ENCODE assay signal across 1 cellular context in genomic region chr22:24420072-24420976, GRCh38.
TF ChIP-seq lines count a peak whose summit lies in the region.

No MANE protein-coding gene starts in this region.

TF ChIP-seq in HepG2, 621 proteins besides CTCF, POLR2A, EP300 and RAD21 (continues in another document):
- TF ChIP-seq HNF1A (IDR thresholded peaks at IDR 0.05; ENCODE audit: low read depth): no peak
- TF ChIP-seq HNF1A (CRISPR knock-in tag; IDR thresholded peaks at IDR 0.05; ENCODE audit: borderline replicate concordance): 0 out of 2 replicates have a peak, but pooled peaks have one; percentile 30
- TF ChIP-seq ZBTB7B (CRISPR knock-in tag; IDR thresholded peaks at IDR 0.05): peak; percentile 57; the same call in 1 of the 2 replicates
- peak; percentile 55; the same call in 1 of the 2 replicates for TF ChIP-seq ZNF747 (CRISPR knock-in tag; IDR thresholded peaks at IDR 0.05; ENCODE audit: borderline replicate concordance)
- no peak for TF ChIP-seq SRSF4 (IDR thresholded peaks at IDR 0.05; ENCODE audit: low read depth, low read length, poor library complexity, severe bottlenecking)
- peak; percentile 56 to 74; a peak in 2 of 4 replicates for TF ChIP-seq NR2F1 (CRISPR knock-in tag; IDR thresholded peaks at IDR 0.05)
- no peak for TF ChIP-seq ZNF788 (CRISPR knock-in tag; IDR thresholded peaks at IDR 0.05; ENCODE audit: borderline replicate concordance)
- TF ChIP-seq ZNF687 (CRISPR knock-in tag; IDR thresholded peaks at IDR 0.05): peak; percentile 90
- peak; percentile 79 for TF ChIP-seq AGO2 (optimal IDR thresholded peaks at IDR 0.05; ENCODE audit: low read depth, low read length)
- TF ChIP-seq ZC3H4 (CRISPR knock-in tag; IDR thresholded peaks at IDR 0.05; ENCODE audit: borderline replicate concordance): 0 out of 2 replicates have a peak, but pooled peaks have one; percentile 32
- peak; percentile 21; the same call in 1 of the 2 replicates for TF ChIP-seq BORCS8-MEF2B (CRISPR knock-in tag; IDR thresholded peaks at IDR 0.05)
- TF ChIP-seq LCORL (IDR thresholded peaks at IDR 0.05): no peak
- peak; percentile 25; the same call in 1 of the 2 replicates for TF ChIP-seq LCORL (CRISPR knock-in tag; IDR thresholded peaks at IDR 0.05)
- peak; percentile 80 for TF ChIP-seq ZEB1 (IDR thresholded peaks at IDR 0.05; ENCODE audit: insufficient replicate concordance, low read depth)
- peak; percentile 23; the same call in 1 of the 2 replicates for TF ChIP-seq ZBTB20 (CRISPR knock-in tag; IDR thresholded peaks at IDR 0.05; ENCODE audit: borderline replicate concordance, low read depth)
- no peak for TF ChIP-seq HNRNPUL1 (IDR thresholded peaks at IDR 0.05; ENCODE audit: low read depth, low read length)
- TF ChIP-seq PRDM15 (CRISPR knock-in tag; IDR thresholded peaks at IDR 0.05): peak; percentile 96
- TF ChIP-seq ZNF331 (CRISPR knock-in tag; IDR thresholded peaks at IDR 0.05): peak; percentile 22; the same call in 1 of the 2 replicates
- TF ChIP-seq ZSCAN21 (CRISPR knock-in tag; IDR thresholded peaks at IDR 0.05; ENCODE audit: borderline replicate concordance): no peak; the same call in 1 of the 2 replicates
- TF ChIP-seq GATAD2A (CRISPR knock-in tag; IDR thresholded peaks at IDR 0.05): peak; percentile 45; the same call in 1 of the 2 replicates
- 0 out of 2 replicates have a peak, but pooled peaks have one; percentile 38 for TF ChIP-seq HNRNPL (IDR thresholded peaks at IDR 0.05; ENCODE audit: low read depth, low read length)
- peak; percentile 44; the same call in 1 of the 2 replicates for TF ChIP-seq FOXA3 (CRISPR knock-in tag; IDR thresholded peaks at IDR 0.05)
- no peak for TF ChIP-seq BRF2 (CRISPR knock-in tag; IDR thresholded peaks at IDR 0.05)
- TF ChIP-seq NFKB2 (CRISPR knock-in tag; IDR thresholded peaks at IDR 0.05; ENCODE audit: borderline replicate concordance): peak; percentile 35; the same call in 1 of the 2 replicates
- 0 out of 2 replicates have a peak, but pooled peaks have one; percentile 30 for TF ChIP-seq SIN3A (IDR thresholded peaks at IDR 0.05; ENCODE audit: borderline replicate concordance, low read depth, low read length)
- peak; percentile 69 for TF ChIP-seq PATZ1 (CRISPR knock-in tag; IDR thresholded peaks at IDR 0.05)
- peak; percentile 24; the same call in 1 of the 2 replicates for TF ChIP-seq ZNF160 (CRISPR knock-in tag; IDR thresholded peaks at IDR 0.05)
- no peak for TF ChIP-seq MAFG (CRISPR knock-in tag; IDR thresholded peaks at IDR 0.05)
- peak; percentile 25; the same call in 1 of the 2 replicates for TF ChIP-seq ZNF879 (CRISPR knock-in tag; IDR thresholded peaks at IDR 0.05)
- peak; percentile 61; the same call in 1 of the 2 replicates for TF ChIP-seq RXRB (CRISPR knock-in tag; IDR thresholded peaks at IDR 0.05; ENCODE audit: borderline replicate concordance)
- peak; percentile 67 for TF ChIP-seq TEAD3 (CRISPR knock-in tag; optimal IDR thresholded peaks at IDR 0.05; ENCODE audit: borderline replicate concordance)
- TF ChIP-seq FOXA1 (IDR thresholded peaks at IDR 0.05): no peak
- TF ChIP-seq FOXA1 (CRISPR knock-in tag; IDR thresholded peaks at IDR 0.05): peak; percentile 71
- no peak for TF ChIP-seq SOX6 (IDR thresholded peaks at IDR 0.05)
- peak; percentile 93 for TF ChIP-seq SOX6 (CRISPR knock-in tag; IDR thresholded peaks at IDR 0.05)
- peak; percentile 70 for TF ChIP-seq SAP130 (CRISPR knock-in tag; IDR thresholded peaks at IDR 0.05; ENCODE audit: low read depth)
- TF ChIP-seq HDAC2 (CRISPR knock-in tag; IDR thresholded peaks at IDR 0.05): peak; percentile 59; the same call in 1 of the 2 replicates
- TF ChIP-seq ZGPAT (CRISPR knock-in tag; IDR thresholded peaks at IDR 0.05): peak; percentile 34; the same call in 1 of the 2 replicates
- TF ChIP-seq KDM2A (CRISPR knock-in tag; IDR thresholded peaks at IDR 0.05; ENCODE audit: borderline replicate concordance, low read depth): peak; percentile 50; the same call in 1 of the 2 replicates
- TF ChIP-seq ZNF776 (CRISPR knock-in tag; IDR thresholded peaks at IDR 0.05): peak; percentile 58; the same call in 1 of the 2 replicates
- TF ChIP-seq RCOR2 (CRISPR knock-in tag; IDR thresholded peaks at IDR 0.05): 0 out of 2 replicates have a peak, but pooled peaks have one; percentile 42
- TF ChIP-seq MED1 (CRISPR knock-in tag; IDR thresholded peaks at IDR 0.05): peak; percentile 26; the same call in 1 of the 2 replicates
- no peak for TF ChIP-seq ZNF326 (CRISPR knock-in tag; IDR thresholded peaks at IDR 0.05; ENCODE audit: borderline replicate concordance)
- TF ChIP-seq DZIP1 (CRISPR knock-in tag; IDR thresholded peaks at IDR 0.05): 0 out of 2 replicates have a peak, but pooled peaks have one; percentile 30
